ENCODE assay signal across 8 cellular contexts in the genomic region with DNA sequence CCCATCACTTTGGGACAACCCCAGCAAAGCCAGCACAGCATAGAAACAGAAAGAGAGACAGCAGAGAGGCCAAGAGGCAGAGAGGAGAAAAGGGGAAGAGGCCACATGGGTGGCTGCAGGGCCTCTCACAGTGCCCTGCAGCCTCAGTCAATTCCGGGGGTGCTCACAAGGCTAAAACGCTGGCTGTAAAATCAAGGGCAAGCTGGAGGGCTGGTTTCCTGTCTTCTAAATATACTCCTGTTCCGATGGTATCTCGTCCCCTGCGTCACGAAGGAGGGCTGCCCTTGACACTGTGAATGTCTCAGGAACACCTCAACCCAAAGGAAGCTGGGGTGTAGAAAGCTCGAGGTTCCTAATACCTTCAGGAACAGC.
DNase-seq lines count a peak whose midpoint lies in the region; ATAC-seq and TF ChIP-seq lines count a peak whose summit lies in the region.

No MANE protein-coding gene starts in this region.

- no peak overlapping the region for H3K27ac Mint-ChIP-seq in osteocyte (ENCODE audit: unreplicated experiment)

- H4K12ac ChIP-seq in trophoblast cell (ENCODE audit: low read depth, low read length), result no peak overlapping the region

- H2BK120ac ChIP-seq in trophoblast cell (ENCODE audit: insufficient read depth, low read length, poor library complexity), result no peak overlapping the region

- 17 to 36% methylated on average over 7 of the region's 7 CpGs for WGBS in upper lobe of left lung, 2 donors
- WGBS in trophoblast cell (ENCODE audit: extremely low coverage, insufficient coverage, insufficient read length), result no CpG with 5 or more reads among the region's 7 CpGs

- H3K27me3 ChIP-seq in MM.1S (replicated peaks; ENCODE audit: insufficient read depth, low read length), result no peaks in the 10 kb centered on the region
- H3K27me3 ChIP-seq in upper lobe of left lung, result no peaks in the 10 kb centered on the region
- H3K27me3 ChIP-seq in trophoblast cell (ENCODE audit: insufficient read depth, low read length), result no peaks in the 10 kb centered on the region

- peak overlapping the region; percentile 94 for H3K27ac ChIP-seq in MM.1S (ENCODE audit: low read length)
- H3K27ac ChIP-seq in upper lobe of left lung, result peak overlapping the region; percentile 24 to 75 (median 64)
- H3K27ac ChIP-seq in trophoblast cell (ENCODE audit: low read depth, low read length), result no peak overlapping the region

- no peak overlapping the region for H4K8ac ChIP-seq in trophoblast cell (ENCODE audit: low read depth, low read length)

- H3K9me2 ChIP-seq in MM.1S (replicated peaks; ENCODE audit: insufficient read depth, low read length), result no peaks in the 10 kb centered on the region

- H3K14ac ChIP-seq in trophoblast cell (ENCODE audit: low read length), result no peak overlapping the region

- no peaks in the 10 kb centered on the region for H3K36me3 ChIP-seq in MM.1S (replicated peaks; ENCODE audit: insufficient read depth, low read length)
- no peaks in the 10 kb centered on the region for H3K36me3 ChIP-seq in upper lobe of left lung
- H3K36me3 ChIP-seq in trophoblast cell (ENCODE audit: control insufficient read depth in 1 of 2, insufficient read depth in 2 of 2, low read length in 2 of 2), result no peaks in the 10 kb centered on the region

- H2BK12ac ChIP-seq in trophoblast cell (ENCODE audit: low read length), result no peak overlapping the region

- H3K4me2 ChIP-seq in MM.1S (ENCODE audit: low read depth, low read length), result peak overlapping the region; percentile 75
- no peak overlapping the region for H3K4me2 ChIP-seq in trophoblast cell (ENCODE audit: low read length)

- no peak for TF ChIP-seq CTCF in GM12864 (IDR thresholded peaks at IDR 0.05; ENCODE audit: low read depth, low read length, missing control alignments)
- TF ChIP-seq CTCF in MM.1S (IDR thresholded peaks at IDR 0.05; ENCODE audit: low read length), result no peak
- TF ChIP-seq CTCF in upper lobe of left lung (IDR thresholded peaks at IDR 0.05), result no peak
- no peak for TF ChIP-seq CTCF in osteocyte (IDR thresholded peaks at IDR 0.05)

- H2BK5ac ChIP-seq in trophoblast cell (ENCODE audit: low read depth, low read length, poor library complexity), result no peak overlapping the region

- H3K18ac ChIP-seq in trophoblast cell (ENCODE audit: low read length), result no peak overlapping the region

- H4K20me1 ChIP-seq in MM.1S (ENCODE audit: insufficient read depth, low read length), result no peaks in the 10 kb centered on the region

- no peak overlapping the region for H2AK5ac ChIP-seq in trophoblast cell (ENCODE audit: low read length)

- H3K4me3 ChIP-seq in GM12864 (ENCODE audit: low read depth, low read length) (0 out of 2 replicates have a peak overlapping the region, but pooled peaks have one; percentile 9), MM.1S (ENCODE audit: low read length) (peak overlapping the region; percentile 46), upper lobe of left lung (no peak overlapping the region), trophoblast cell (ENCODE audit: low read depth, low read length) (no peak overlapping the region)

- no peak overlapping the region for H4K91ac ChIP-seq in trophoblast cell (ENCODE audit: low read depth, low read length)

- no peaks in the 10 kb centered on the region for H3K36me3 Mint-ChIP-seq in osteocyte (ENCODE audit: unreplicated experiment)

- H3K9me3 Mint-ChIP-seq in osteocyte (ENCODE audit: unreplicated experiment), result no peaks in the 10 kb centered on the region

- H3K9me3 ChIP-seq in MM.1S (replicated peaks; ENCODE audit: insufficient read depth, low read length), result no peaks in the 10 kb centered on the region
- no peaks in the 10 kb centered on the region for H3K9me3 ChIP-seq in upper lobe of left lung
- H3K9me3 ChIP-seq in trophoblast cell (ENCODE audit: insufficient read depth, low read depth, low read length), result peaks cover 3% of the 10 kb centered on the region

- TF ChIP-seq EP300 in upper lobe of left lung (IDR thresholded peaks at IDR 0.05), result peak in 2 of 4 donors; percentile 15 to 54

- peak overlapping the region; percentile 72 for H3K9ac ChIP-seq in MM.1S (ENCODE audit: low read length)
- no peak overlapping the region for H3K9ac ChIP-seq in trophoblast cell (ENCODE audit: low read length)

- no peak for TF ChIP-seq POLR2A in upper lobe of left lung (IDR thresholded peaks at IDR 0.05)

- H2AFZ ChIP-seq in MM.1S (ENCODE audit: low read length), result 0 out of 2 replicates have a peak overlapping the region, but pooled peaks have one; percentile 0
- H2AFZ ChIP-seq in trophoblast cell (ENCODE audit: insufficient read depth, low read length, poor library complexity), result no peak overlapping the region

- H3K79me2 ChIP-seq in MM.1S (ENCODE audit: low read length) (no peaks in the 10 kb centered on the region), trophoblast cell (ENCODE audit: control insufficient read depth, insufficient read depth, low read length, poor library complexity) (no peaks in the 10 kb centered on the region)

- H3K27me3 Mint-ChIP-seq in osteocyte (ENCODE audit: unreplicated experiment), result peaks cover 2% of the 10 kb centered on the region

- no peak overlapping the region for H3K4ac ChIP-seq in trophoblast cell (ENCODE audit: low read depth, low read length)

- no peaks in the 10 kb centered on the region for H3K79me1 ChIP-seq in trophoblast cell (ENCODE audit: low read length)

- no peak overlapping the region for H3K4me3 Mint-ChIP-seq in osteocyte (ENCODE audit: unreplicated experiment)

- DNase-seq in GM12864 (ENCODE audit: low read depth) (peak; percentile 74), MM.1S (peak; percentile 87), mucosa of gallbladder (ENCODE audit: low spot score) (peak; percentile 57), upper lobe of left lung (peak in 1 of 2 donors; percentile 66), osteocyte (ENCODE audit: extremely low spot score, unreplicated experiment) (no peak), trophoblast cell (no peak)
- peak; percentile 30 for DNase-seq in activated CD8-positive, alpha-beta memory T cell treated with anti-CD3 and anti-CD28 coated beads, Interleukin-2, amount 50 U/mL, for 24 hours (ENCODE audit: extremely low read depth)

- no peaks in the 10 kb centered on the region for H3K4me1 Mint-ChIP-seq in osteocyte (ENCODE audit: unreplicated experiment)

- peaks cover 28% of the 10 kb centered on the region for H3F3A ChIP-seq in MM.1S (ENCODE audit: insufficient read depth, low read length)

- H3K4me1 ChIP-seq in MM.1S (ENCODE audit: low read length) (peaks cover 46% of the 10 kb centered on the region), upper lobe of left lung (peaks cover 13 to 42% (median 21%) of the 10 kb centered on the region in 4 donors), trophoblast cell (ENCODE audit: control insufficient read depth in 1 of 2, insufficient read depth in 2 of 2, low read length in 2 of 2) (no peaks in the 10 kb centered on the region)

- H3K23ac ChIP-seq in trophoblast cell (ENCODE audit: low read length), result no peak overlapping the region

- peak; percentile 73 for ATAC-seq in GM21529 (IDR thresholded peaks at IDR 0.05; ENCODE audit: unreplicated experiment)
- ATAC-seq in upper lobe of left lung (ENCODE audit: low FRiP score in 2 of 2), result peak; percentile 54 to 58

Comparison
In these comparisons a context has a peak if more than half of its experiments do, and no peak if none do; other contexts are left out.
1. DNase-seq: peak in GM12864 (single experiment), MM.1S (single experiment), activated CD8-positive, alpha-beta memory T cell treated with anti-CD3 and anti-CD28 coated beads, Interleukin-2, amount 50 U/mL, for 24 hours (single experiment) and mucosa of gallbladder (single experiment); none in osteocyte (single experiment) and trophoblast cell (0 of 2).
2. H3K4me3 ChIP-seq: peak in GM12864 (single experiment) and MM.1S (single experiment); none in upper lobe of left lung (0 of 4) and trophoblast cell (single experiment).